24 cellular contexts compared by ENCODE assay signal in genomic region chr16:28001642-28002041, GRCh38.
"Had no signal": no experiment of that assay in that cellular context is flagged by ENCODE, and none has a peak within 500 bp of the region (broad histone marks: within the 10 kb centered on the region; RNA-seq: fewer than 3 reads in every experiment).

No MANE protein-coding gene starts in this region.

- H3K9me3 Mint-ChIP-seq: activated CD4-positive, alpha-beta T cell treated with anti-CD3 and anti-CD28 coated beads, Interleukin-2, amount 10 ng/mL, durations not matched to agents 24 days and 14 days; activated naive CD4-positive, alpha-beta T cell treated with anti-CD3 and anti-CD28 coated beads, Interleukin-2, amount 10 ng/mL, durations not matched to agents 7 days and 5 days; activated naive CD8-positive, alpha-beta T cell treated with anti-CD3 and anti-CD28 coated beads for 36 hours; activated T-cell treated with anti-CD3 and anti-CD28 coated beads, Interleukin-2, amount 50 U/mL, for 24 hours; central memory CD8-positive, alpha-beta T cell had no signal

- H3K4me2 ChIP-seq: KMS-11 had no signal

- DNase-seq: activated CD4-positive, alpha-beta T cell treated with anti-CD3 and anti-CD28 coated beads, Interleukin-2, amount 10 ng/mL, durations not matched to agents 24 days and 14 days; activated CD4-positive, alpha-beta T cell treated with anti-CD3 and anti-CD28 coated beads, Interleukin-2, amount 50 U/mL, for 48 hours; activated CD8-positive, alpha-beta T cell treated with anti-CD3 and anti-CD28 coated beads, Interleukin-2, amount 10 ng/mL, durations not matched to agents 7 days and 5 days; activated naive CD4-positive, alpha-beta T cell treated with anti-CD3 and anti-CD28 coated beads, Interleukin-2, amount 10 ng/mL, durations not matched to agents 7 days and 5 days; activated naive CD8-positive, alpha-beta T cell treated with anti-CD3 and anti-CD28 coated beads for 36 hours; activated T-cell treated with anti-CD3 and anti-CD28 coated beads, Interleukin-2, amount 50 U/mL, for 24 hours; amniotic stem cell; brain microvascular endothelial cell; NCI-H1092 treated with DMSO at 0.1 percent for 48 hours; NCI-H1417; NCI-H146; NCI-H187; NCI-H2029 treated with DMSO at 0.1 percent for 48 hours; NCI-H2107; NCI-H2171; NCI-H510A; NCI-H526; NCI-H748 treated with DMSO at 0.1 percent for 48 hours; SHP77; SJCRH30; T1000 had no signal

- H3K9me3 ChIP-seq: SJCRH30 had no signal

- H3K27me3 Mint-ChIP-seq: activated naive CD8-positive, alpha-beta T cell treated with anti-CD3 and anti-CD28 coated beads for 36 hours had no signal

- ATAC-seq: activated CD8-positive, alpha-beta T cell treated with anti-CD3 and anti-CD28 coated beads, Interleukin-2, amount 10 ng/mL, durations not matched to agents 7 days and 5 days had no signal

- H3K36me3 ChIP-seq: brain microvascular endothelial cell, SJCRH30 had no signal

- H3K9ac ChIP-seq: KMS-11 had no signal

- H3K27ac Mint-ChIP-seq: activated CD4-positive, alpha-beta T cell treated with anti-CD3 and anti-CD28 coated beads, Interleukin-2, amount 10 ng/mL, durations not matched to agents 24 days and 14 days; activated CD8-positive, alpha-beta T cell treated with anti-CD3 and anti-CD28 coated beads, Interleukin-2, amount 10 ng/mL, durations not matched to agents 7 days and 5 days; activated naive CD4-positive, alpha-beta T cell treated with anti-CD3 and anti-CD28 coated beads, Interleukin-2, amount 10 ng/mL, durations not matched to agents 7 days and 5 days; activated naive CD8-positive, alpha-beta T cell treated with anti-CD3 and anti-CD28 coated beads for 36 hours; activated T-cell treated with anti-CD3 and anti-CD28 coated beads, Interleukin-2, amount 50 U/mL, for 24 hours had no signal

- H3K4me3 ChIP-seq: SJCRH30, SK-N-MC had no signal

- H3K4me3 Mint-ChIP-seq: activated CD4-positive, alpha-beta T cell treated with anti-CD3 and anti-CD28 coated beads, Interleukin-2, amount 10 ng/mL, durations not matched to agents 24 days and 14 days; activated CD8-positive, alpha-beta T cell treated with anti-CD3 and anti-CD28 coated beads, Interleukin-2, amount 10 ng/mL, durations not matched to agents 7 days and 5 days; activated naive CD4-positive, alpha-beta T cell treated with anti-CD3 and anti-CD28 coated beads, Interleukin-2, amount 10 ng/mL, durations not matched to agents 7 days and 5 days; activated naive CD8-positive, alpha-beta T cell treated with anti-CD3 and anti-CD28 coated beads for 36 hours; activated T-cell treated with anti-CD3 and anti-CD28 coated beads, Interleukin-2, amount 50 U/mL, for 24 hours; central memory CD8-positive, alpha-beta T cell had no signal

- H3K4me1 ChIP-seq: SJCRH30 had no signal

- H3K36me3 Mint-ChIP-seq: activated naive CD4-positive, alpha-beta T cell treated with anti-CD3 and anti-CD28 coated beads, Interleukin-2, amount 10 ng/mL, durations not matched to agents 7 days and 5 days; activated naive CD8-positive, alpha-beta T cell treated with anti-CD3 and anti-CD28 coated beads for 36 hours had no signal

- H3K4me1 Mint-ChIP-seq: activated CD4-positive, alpha-beta T cell treated with anti-CD3 and anti-CD28 coated beads, Interleukin-2, amount 10 ng/mL, durations not matched to agents 24 days and 14 days; activated naive CD8-positive, alpha-beta T cell treated with anti-CD3 and anti-CD28 coated beads for 36 hours; central memory CD8-positive, alpha-beta T cell had no signal

- H3K27ac ChIP-seq: brain microvascular endothelial cell, KMS-11, SJCRH30, SK-N-MC had no signal

- H3K27me3 ChIP-seq: brain microvascular endothelial cell, SJCRH30 had no signal
